Comparison of ENCODE assay signal across 34 cellular contexts in genomic region chr2:192157776-192158175, GRCh38. TPM values are rescaled to one million over a fixed set of nuclear protein-coding genes. Genes with fewer than 3 reads are reported as not detected.
"Had no signal": no experiment of that assay in that cellular context is flagged by ENCODE, and none has a peak within 500 bp of the region (broad histone marks: within the 10 kb centered on the region; RNA-seq: fewer than 3 reads in every experiment).

No MANE protein-coding gene starts in this region.

- H3K4me3 ChIP-seq: adrenal gland, body of pancreas, esophagus squamous epithelium, gastroesophageal sphincter, heart right ventricle had no signal

- H3K36me3 Mint-ChIP-seq: activated naive CD4-positive, alpha-beta T cell treated with anti-CD3 and anti-CD28 coated beads, Interleukin-2, amount 50 U/mL, for 24 hours; activated naive CD8-positive, alpha-beta T cell treated with anti-CD3 and anti-CD28 coated beads for 36 hours had no signal

- H3K4me1 ChIP-seq: body of pancreas had no signal

- H3K27ac ChIP-seq: adrenal gland, body of pancreas, epithelial cell of prostate, esophagus squamous epithelium, gastroesophageal sphincter, heart right ventricle, WERI-Rb-1 had no signal

- H3K36me3 ChIP-seq: adrenal gland, esophagus squamous epithelium, gastroesophageal sphincter, heart right ventricle, WERI-Rb-1 had no signal

- H3K27ac Mint-ChIP-seq: activated B cell treated with CpG ODN at 0.5 μM for 24 hours; activated CD8-positive, alpha-beta T cell treated with anti-CD3 and anti-CD28 coated beads for 36 hours; activated naive CD4-positive, alpha-beta T cell treated with anti-CD3 and anti-CD28 coated beads for 36 hours; activated naive CD4-positive, alpha-beta T cell treated with anti-CD3 and anti-CD28 coated beads, Interleukin-2, amount 50 U/mL, for 24 hours; activated naive CD8-positive, alpha-beta T cell treated with anti-CD3 and anti-CD28 coated beads for 36 hours; activated naive CD8-positive, alpha-beta T cell treated with anti-CD3 and anti-CD28 coated beads, Interleukin-2, amount 50 U/mL, for 24 hours; activated T-helper 1 cell treated with anti-CD3 and anti-CD28 coated beads, Interleukin-12 subunit alpha, Interleukin-12 subunit beta, Interleukin-2, Interleukin-4 antibody, amounts not matched to agents 30 ng/mL and 10 ng/mL and 1 ng/mL, durations not matched to agents 14 hours and 24 hours and 36 hours; activated T-helper 2 cell treated with anti-CD3 and anti-CD28 coated beads, Interferon-gamma antibody, Interleukin-2, Interleukin-4, amounts not matched to agents 10 μg/mL and 5 μg/mL and 100 μg/mL, durations not matched to agents 14 hours and 24 hours and 36 hours; T-helper 17 cell; T-helper 2 cell treated with Interferon-gamma antibody and Interleukin-4, amounts not matched to agents 5 μg/mL and 100 μg/mL, for 36 hours had no signal

- H3K27me3 Mint-ChIP-seq: activated B cell treated with CpG ODN at 0.5 μM for 24 hours; activated naive CD8-positive, alpha-beta T cell treated with anti-CD3 and anti-CD28 coated beads for 36 hours; activated naive CD8-positive, alpha-beta T cell treated with anti-CD3 and anti-CD28 coated beads, Interleukin-2, amount 50 U/mL, for 24 hours had no signal

- H3K4me3 Mint-ChIP-seq: activated B cell treated with CpG ODN at 0.5 μM for 24 hours; activated CD8-positive, alpha-beta T cell treated with anti-CD3 and anti-CD28 coated beads for 36 hours; activated naive CD4-positive, alpha-beta T cell treated with anti-CD3 and anti-CD28 coated beads for 36 hours; activated naive CD4-positive, alpha-beta T cell treated with anti-CD3 and anti-CD28 coated beads, Interleukin-2, amount 50 U/mL, for 24 hours; activated naive CD8-positive, alpha-beta T cell treated with anti-CD3 and anti-CD28 coated beads for 36 hours; activated naive CD8-positive, alpha-beta T cell treated with anti-CD3 and anti-CD28 coated beads, Interleukin-2, amount 50 U/mL, for 24 hours; activated T-helper 1 cell treated with anti-CD3 and anti-CD28 coated beads, Interleukin-12 subunit alpha, Interleukin-12 subunit beta, Interleukin-2, Interleukin-4 antibody, amounts not matched to agents 30 ng/mL and 10 ng/mL and 1 ng/mL, durations not matched to agents 14 hours and 24 hours and 36 hours; T-helper 17 cell; T-helper 2 cell treated with Interferon-gamma antibody and Interleukin-4, amounts not matched to agents 5 μg/mL and 100 μg/mL, for 36 hours had no signal

- H3K9me3 Mint-ChIP-seq: activated B cell treated with CpG ODN at 0.5 μM for 24 hours; activated CD8-positive, alpha-beta T cell treated with anti-CD3 and anti-CD28 coated beads for 36 hours; activated naive CD4-positive, alpha-beta T cell treated with anti-CD3 and anti-CD28 coated beads for 36 hours; activated naive CD4-positive, alpha-beta T cell treated with anti-CD3 and anti-CD28 coated beads, Interleukin-2, amount 50 U/mL, for 24 hours; activated naive CD8-positive, alpha-beta T cell treated with anti-CD3 and anti-CD28 coated beads for 36 hours; activated naive CD8-positive, alpha-beta T cell treated with anti-CD3 and anti-CD28 coated beads, Interleukin-2, amount 50 U/mL, for 24 hours; activated T-helper 1 cell treated with anti-CD3 and anti-CD28 coated beads, Interleukin-12 subunit alpha, Interleukin-12 subunit beta, Interleukin-2, Interleukin-4 antibody, amounts not matched to agents 30 ng/mL and 10 ng/mL and 1 ng/mL, durations not matched to agents 14 hours and 24 hours and 36 hours; activated T-helper 2 cell treated with anti-CD3 and anti-CD28 coated beads, Interferon-gamma antibody, Interleukin-2, Interleukin-4, amounts not matched to agents 10 μg/mL and 5 μg/mL and 100 μg/mL, durations not matched to agents 14 hours and 24 hours and 36 hours; T-helper 2 cell treated with Interferon-gamma antibody and Interleukin-4, amounts not matched to agents 5 μg/mL and 100 μg/mL, for 36 hours had no signal

- DNase-seq: activated B cell treated with CpG ODN at 0.5 μM for 24 hours; activated CD4-positive, alpha-beta T cell treated with anti-CD3 and anti-CD28 coated beads for 48 hours; activated CD4-positive, alpha-beta T cell treated with anti-CD3 and anti-CD28 coated beads, Interleukin-2, amount 50 U/mL, for 1 hour; activated CD4-positive, alpha-beta T cell treated with anti-CD3 and anti-CD28 coated beads, Interleukin-2, amount 50 U/mL, for 48 hours; activated CD8-positive, alpha-beta memory T cell treated with anti-CD3 and anti-CD28 coated beads for 24 hours; activated CD8-positive, alpha-beta T cell treated with anti-CD3 and anti-CD28 coated beads for 36 hours; activated effector memory CD4-positive, alpha-beta T cell treated with anti-CD3 and anti-CD28 coated beads, Interleukin-2, amount 50 U/mL, for 16 hours; activated naive CD4-positive, alpha-beta T cell treated with anti-CD3 and anti-CD28 coated beads for 36 hours; activated naive CD8-positive, alpha-beta T cell treated with anti-CD3 and anti-CD28 coated beads for 36 hours; activated naive CD8-positive, alpha-beta T cell treated with anti-CD3 and anti-CD28 coated beads, Interleukin-2, amount 50 U/mL, for 24 hours; activated T-cell treated with anti-CD3 and anti-CD28 coated beads, Interleukin-2, amount 50 U/mL, for 1 hour; activated T-cell treated with anti-CD3 and anti-CD28 coated beads, Interleukin-2, amount 50 U/mL, for 48 hours; adrenal gland; amygdala; aorta; body of pancreas; cortex of kidney; dermis blood vessel endothelial cell; effector CD4-positive, alpha-beta T cell; esophagus squamous epithelium; foreskin melanocyte; heart right ventricle; T-helper 1 cell; T-helper 17 cell; T1000; WERI-Rb-1 had no signal

- H3K9me3 ChIP-seq: adrenal gland, body of pancreas, esophagus squamous epithelium, gastroesophageal sphincter, heart right ventricle had no signal

- H3K27me3 ChIP-seq: adrenal gland, body of pancreas, esophagus squamous epithelium, gastroesophageal sphincter, heart right ventricle had no signal

RNA-seq across cellular contexts. Expression of gene TMEFF2, which starts 37.0 kb away (rescaled TPM):
- total RNA-seq: activated B cell treated with CpG ODN at 0.5 μM for 24 hours; activated CD8-positive, alpha-beta T cell treated with anti-CD3 and anti-CD28 coated beads for 36 hours; activated naive CD4-positive, alpha-beta T cell treated with anti-CD3 and anti-CD28 coated beads for 36 hours; activated naive CD8-positive, alpha-beta T cell treated with anti-CD3 and anti-CD28 coated beads for 36 hours; activated T-helper 1 cell treated with anti-CD3 and anti-CD28 coated beads, Interleukin-12 subunit alpha, Interleukin-12 subunit beta, Interleukin-2, Interleukin-4 antibody, amounts not matched to agents 30 ng/mL and 10 ng/mL and 1 ng/mL, durations not matched to agents 14 hours and 24 hours and 36 hours; activated T-helper 2 cell treated with anti-CD3 and anti-CD28 coated beads, Interferon-gamma antibody, Interleukin-2, Interleukin-4, amounts not matched to agents 10 μg/mL and 5 μg/mL and 100 μg/mL, durations not matched to agents 14 hours and 24 hours and 36 hours; body of pancreas; dermis blood vessel endothelial cell; fibroblast of villous mesenchyme; glomerular endothelial cell; T-helper 17 cell had no signal
